ENCODE assay signal across 10 cellular contexts in the genomic region with DNA sequence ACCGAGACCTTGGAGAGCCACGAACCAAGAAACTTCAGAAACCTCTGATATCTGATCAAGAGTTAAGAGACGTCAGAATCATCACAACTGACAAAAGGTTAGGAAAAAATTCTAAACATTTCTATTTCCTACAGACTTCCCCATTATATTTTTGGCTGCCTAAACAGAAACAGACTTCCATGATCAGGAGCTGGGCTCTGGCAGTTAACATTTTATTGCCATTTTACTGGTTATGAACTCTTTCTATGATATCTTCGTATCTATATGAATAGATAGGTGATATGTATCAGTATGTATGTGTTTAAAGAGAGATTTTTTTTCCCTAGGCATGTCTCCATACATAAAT. TPM values are rescaled to one million over a fixed set of nuclear protein-coding genes. Genes with fewer than 3 reads are reported as not detected.
DNase-seq lines count a peak whose midpoint lies in the region; ATAC-seq, FAIRE-seq and TF ChIP-seq lines count a peak whose summit lies in the region.
"Had no signal": no experiment of that assay in that cellular context is flagged by ENCODE, and none has a peak within 500 bp of the region (broad histone marks: within the 10 kb centered on the region; RNA-seq: fewer than 3 reads in every experiment).

No MANE protein-coding gene starts in this region.

- TSS peak; percentile 86 for BruUV-seq in K562 (replicated peaks; lab: Mats Ljungman, UMichigan)

- H3K4me1 ChIP-seq in K562 (replicated peaks in 1 of 2; ENCODE audit: control insufficient read depth in 2 of 2, insufficient read depth in 2 of 2, low read length in 2 of 2) = no peaks in the 10 kb centered on the region

- no peak for TF ChIP-seq EP300 in K562 (IDR thresholded peaks at IDR 0.05; ENCODE audit: low read length)

- no peak for TF ChIP-seq POLR2A in K562 (conservative IDR thresholded peaks at IDR 0.05)

- no peaks in the 10 kb centered on the region for H3K36me3 ChIP-seq in K562 (ENCODE audit: control insufficient read depth, insufficient read depth, low read length)
- H3K36me3 ChIP-seq: esophagus squamous epithelium had no signal

- no peaks in the 10 kb centered on the region for H3K9me1 ChIP-seq in K562 (ENCODE audit: control insufficient read depth, insufficient read depth, low read length)

- H3K27me3 ChIP-seq in K562 (ENCODE audit: control insufficient read depth in 2 of 2, insufficient read depth in 2 of 2, low read length in 2 of 2) = no peaks in the 10 kb centered on the region
- H3K27me3 ChIP-seq: esophagus squamous epithelium had no signal

- peaks cover 0 to 12% (median 6%) of the 10 kb centered on the region in 4 donors for H3K4me1 Mint-ChIP-seq in naive thymus-derived CD8-positive, alpha-beta T cell
- H3K4me1 Mint-ChIP-seq in activated CD4-positive, alpha-beta memory T cell treated with anti-CD3 and anti-CD28 coated beads, Interleukin-2, amount 10 ng/mL, durations not matched to agents 7 days and 5 days = peaks cover 12% of the 10 kb centered on the region

- no peaks in the 10 kb centered on the region for H4K20me1 ChIP-seq in K562 (replicated peaks; ENCODE audit: control insufficient read depth, insufficient read depth, low read length)

- no peaks in the 10 kb centered on the region for H3K9me3 Mint-ChIP-seq in naive thymus-derived CD8-positive, alpha-beta T cell
- no peaks in the 10 kb centered on the region for H3K9me3 Mint-ChIP-seq in activated CD4-positive, alpha-beta memory T cell treated with anti-CD3 and anti-CD28 coated beads, Interleukin-2, amount 10 ng/mL, durations not matched to agents 7 days and 5 days
- H3K9me3 Mint-ChIP-seq: IgD-negative memory B cell had no signal

- ATAC-seq in HG03066 (IDR thresholded peaks at IDR 0.05; ENCODE audit: low read depth, unreplicated experiment) = peak; percentile 14
- peak; percentile 44 for ATAC-seq in K562
- ATAC-seq in naive thymus-derived CD8-positive, alpha-beta T cell = no peak
- ATAC-seq in HG03135 (IDR thresholded peaks at IDR 0.05; ENCODE audit: unreplicated experiment) = no peak
- ATAC-seq in left ventricle myocardium superior = no peak

- FAIRE-seq in K562 (lab: Jason Lieb, UNC) = no peak

- peak overlapping the region; percentile 50; the same call in 1 of the 3 replicates for H3K27ac ChIP-seq in K562 (ENCODE audit: extremely low read depth, low read depth, low read length)
- H3K27ac ChIP-seq: esophagus squamous epithelium had no signal

- 0 out of 6 replicates have a peak, but pooled peaks of 1 of the 3 experiments have one; percentile 4 for TF ChIP-seq CTCF in K562 (IDR thresholded peaks at IDR 0.05 in 2 of 3, conservative IDR thresholded peaks at IDR 0.05 in 1 of 3; ENCODE audit: insufficient read depth in 2 of 3, low read depth in 1 of 3, low read length in 3 of 3)

- no peaks in the 10 kb centered on the region for H3K36me3 Mint-ChIP-seq in naive thymus-derived CD8-positive, alpha-beta T cell
- H3K36me3 Mint-ChIP-seq in activated CD4-positive, alpha-beta memory T cell treated with anti-CD3 and anti-CD28 coated beads, Interleukin-2, amount 10 ng/mL, durations not matched to agents 7 days and 5 days (ENCODE audit: low read depth) = no peaks in the 10 kb centered on the region
- H3K36me3 Mint-ChIP-seq: IgD-negative memory B cell had no signal

- no peaks in the 10 kb centered on the region for H3K9me3 ChIP-seq in K562 (replicated peaks; ENCODE audit: control insufficient read depth, insufficient read depth, low read depth, low read length)
- H3K9me3 ChIP-seq: esophagus squamous epithelium had no signal

- POLR2A ChIA-PET in K562 (lab: Yijun Ruan, JAX) = interaction anchor here (1.3 kb wide), 1 partner anchor 8 kb away, joined by 3 read pairs; no protein-coding TSS in a partner anchor
- POLR2A ChIA-PET in naive thymus-derived CD8-positive, alpha-beta T cell (lab: Charles Lee) = interaction anchor here (0.6 kb wide), 1 partner anchor 26 kb away, joined by 3 read pairs; no protein-coding TSS in a partner anchor
- POLR2A ChIA-PET in activated CD4-positive, alpha-beta memory T cell treated with anti-CD3 and anti-CD28 coated beads, Interleukin-2, amount 10 ng/mL, durations not matched to agents 7 days and 5 days (lab: Charles Lee) = no interaction called here

- CTCF ChIA-PET in K562 (lab: Yijun Ruan, JAX; ENCODE audit: low intra/inter-chr PET ratio) = interaction anchor here (1.1 kb wide), 1 partner anchor 210 kb away, joined by 3 read pairs; no protein-coding TSS in a partner anchor
- CTCF ChIA-PET in activated CD4-positive, alpha-beta memory T cell treated with anti-CD3 and anti-CD28 coated beads, Interleukin-2, amount 10 ng/mL, durations not matched to agents 7 days and 5 days (lab: Charles Lee) = interaction anchor here (0.9 to 2.2 kb wide), 9 partner anchors 9 to 239 kb away, joined by 3 to 9 read pairs (median 4); no protein-coding TSS in a partner anchor

- peak overlapping the region; percentile 92 for H2AFZ ChIP-seq in K562 (ENCODE audit: low read depth, low read length)

- peak overlapping the region in 8 of 10 donors; percentile 26 to 83 (median 46) for H3K4me3 Mint-ChIP-seq in naive thymus-derived CD8-positive, alpha-beta T cell
- H3K4me3 Mint-ChIP-seq in activated CD4-positive, alpha-beta memory T cell treated with anti-CD3 and anti-CD28 coated beads, Interleukin-2, amount 10 ng/mL, durations not matched to agents 7 days and 5 days = no peak overlapping the region

- H3K4me3 ChIP-seq in GM08714 (ENCODE audit: low read length) (peak overlapping the region; percentile 40; the same call in 1 of the 2 replicates), K562 (peak overlapping the region; percentile 40)

- no peak for TF ChIP-seq RAD21 in K562 (CRISPR knock-in tag; conservative IDR thresholded peaks at IDR 0.05 in 1 of 2, IDR thresholded peaks at IDR 0.05 in 1 of 2)

- DNase-seq in K562 (ENCODE audit: extremely low read depth in 1 of 4, low spot score in 3 of 4) = no peak
- no peak for DNase-seq in naive thymus-derived CD8-positive, alpha-beta T cell
- no peak for DNase-seq in stimulated activated CD4-positive, alpha-beta T cell treated with anti-CD3 and anti-CD28 coated beads, Interleukin-2, amount 100 ng/mL, for 24 hours
- no peak for DNase-seq in activated CD4-positive, alpha-beta memory T cell treated with anti-CD3 and anti-CD28 coated beads, Interleukin-2, amount 10 ng/mL, durations not matched to agents 7 days and 5 days
- DNase-seq in left ventricle myocardium superior = no peak
- DNase-seq: esophagus squamous epithelium had no signal

- intact Hi-C loops in K562 (cut with micrococcal nuclease) (loop anchor here (1.0 kb wide), 1 partner anchor 211 kb away; no protein-coding TSS in a partner anchor), left ventricle myocardium superior (cut with micrococcal nuclease) (loop anchor here (10.0 kb wide), 1 partner anchor 210 kb away; no protein-coding TSS in a partner anchor)

- no peak overlapping the region; a peak in 1 of 4 replicates for H3K9ac ChIP-seq in K562 (ENCODE audit: insufficient read depth in 1 of 2, low read depth in 2 of 2, low read length in 2 of 2)

- H3K79me2 ChIP-seq in K562 (ENCODE audit: control insufficient read depth, insufficient read depth, low read length) = no peaks in the 10 kb centered on the region

- H3K27me3 Mint-ChIP-seq in naive thymus-derived CD8-positive, alpha-beta T cell = peaks cover 0 to 12% (median 4%) of the 10 kb centered on the region in 5 donors
- H3K27me3 Mint-ChIP-seq in activated CD4-positive, alpha-beta memory T cell treated with anti-CD3 and anti-CD28 coated beads, Interleukin-2, amount 10 ng/mL, durations not matched to agents 7 days and 5 days = peaks cover 23% of the 10 kb centered on the region

- H3K4me2 ChIP-seq in K562 (ENCODE audit: insufficient read depth, low read length) = peak overlapping the region; percentile 64

- WGBS in K562 (ENCODE audit: insufficient coverage, low coverage, missing lambda C conversion rate) = 0% methylated on average over 4 of the region's 4 CpGs

- H3K27ac Mint-ChIP-seq in naive thymus-derived CD8-positive, alpha-beta T cell = no peak overlapping the region
- no peak overlapping the region for H3K27ac Mint-ChIP-seq in activated CD4-positive, alpha-beta memory T cell treated with anti-CD3 and anti-CD28 coated beads, Interleukin-2, amount 10 ng/mL, durations not matched to agents 7 days and 5 days
- H3K27ac Mint-ChIP-seq: IgD-negative memory B cell had no signal

- in situ Hi-C loops in K562 (cut with MboI) = no loop called here

RNA-seq across cellular contexts. Expression of gene PPP1R1C, which starts 31.1 kb away (rescaled TPM):
- 2.3 TPM in 1 of 2 replicates, not detected in the other for total RNA-seq in K562 (2011; cell fraction: chromatin; rRNA removed; ENCODE audit: low replicate concordance)
- total RNA-seq in K562 (2011; cell fraction: nucleolus; rRNA removed) = not detected in 2 replicates
- not detected in 2 replicates for total RNA-seq in K562 (2011; cell fraction: nucleoplasm; rRNA removed)
- total RNA-seq in K562 (2014; rRNA removed) (not detected in 2 replicates), K562 (2014; rRNA removed; fragmentation: Illumina TruSeq; extraction: Trizol) (0.40 and 0.77 TPM in 2 replicates), K562 (2015; rRNA removed; fragmentation: Illumina TruSeq; extraction: Trizol) (0.62 TPM in 1 of 2 replicates, not detected in the other), K562 (2021) (not detected in 2 replicates), left ventricle myocardium superior (25.2 TPM)
- polyA plus RNA-seq in K562 (2011; rRNA removed) (0.13 and 0.14 TPM in 2 replicates), K562 (2014; fragmentation: Illumina TruSeq; extraction: Trizol) (0.59 TPM in 1 of 2 replicates, not detected in the other), K562 (2014; fragmentation: Nextera tagmentation; extraction: Ambion mirVana) (under 1 TPM; 0.24 to 0.64 TPM), K562 (2014; rRNA removed) (0.09 TPM in 1 of 2 replicates, not detected in the other)
- polyA plus RNA-seq in K562 (2011; cell fraction: cytosol; rRNA removed) = 0.13 TPM in 1 of 2 replicates, not detected in the other
- polyA plus RNA-seq in K562 (2011; cell fraction: nucleus; rRNA removed) = not detected in 2 replicates
- polyA plus RNA-seq in K562 (2012) = 0.10 and 1.0 TPM in 2 replicates
- not detected in 2 replicates for polyA minus RNA-seq in K562 (2011; rRNA and poly(A)+ RNA removed)
- not detected in 2 replicates for polyA minus RNA-seq in K562 (2011; cell fraction: cytosol; rRNA and poly(A)+ RNA removed)
- not detected in 2 replicates for polyA minus RNA-seq in K562 (2011; cell fraction: nucleus; rRNA and poly(A)+ RNA removed)
- not detected for total RNA-seq in naive thymus-derived CD8-positive, alpha-beta T cell
- not detected for polyA plus RNA-seq in naive thymus-derived CD8-positive, alpha-beta T cell
- total RNA-seq in activated CD4-positive, alpha-beta memory T cell treated with anti-CD3 and anti-CD28 coated beads, Interleukin-2, amount 10 ng/mL, durations not matched to agents 7 days and 5 days = not detected
- polyA plus RNA-seq: IgD-negative memory B cell had no signal

Comparison
In these comparisons a context has a peak if more than half of its experiments do, and no peak if none do; other contexts are left out.
1. ATAC-seq: peak in HG03066 (single experiment) and K562 (single experiment); none in naive thymus-derived CD8-positive, alpha-beta T cell (0 of 2), HG03135 (single experiment) and left ventricle myocardium superior (single experiment).